ENCODE assay signal across 6 cellular contexts in the genomic region with DNA sequence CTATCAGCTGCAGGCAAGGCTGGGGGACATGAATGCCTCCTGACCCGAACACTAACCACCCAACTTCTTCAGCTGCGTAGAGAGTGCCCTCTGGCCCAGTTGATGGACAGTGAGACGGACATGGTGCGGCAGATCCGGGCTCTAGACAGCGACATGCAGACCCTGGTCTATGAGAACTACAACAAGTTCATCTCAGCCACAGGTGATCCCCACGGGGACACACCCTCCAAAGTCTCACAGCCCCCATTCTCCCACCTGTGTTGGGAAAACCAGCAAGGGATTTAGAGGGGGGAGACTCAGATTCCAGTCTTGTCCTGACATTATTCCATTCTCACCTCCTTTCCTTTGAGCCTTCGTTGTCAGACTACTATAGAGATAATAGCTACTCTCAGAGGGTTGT.
A peak's percentile ranks its signal among the peaks of the same experiment; 100 is the strongest.
DNase-seq lines count a peak whose midpoint lies in the region; ATAC-seq lines count a peak whose summit lies in the region.

No MANE protein-coding gene starts in this region.

- peaks cover 13% of the 10 kb centered on the region for H3K4me1 Mint-ChIP-seq in stimulated activated naive CD8-positive, alpha-beta T cell treated with anti-CD3 and anti-CD28 coated beads, Interleukin-15, Interleukin-2, amounts not matched to agents 100 ng/mL and 50 ng/mL, for 24 hours (ENCODE audit: low read depth)

- H3K27me3 ChIP-seq in iPS-18a (ENCODE audit: control insufficient read depth, insufficient read depth, low read length): no peaks in the 10 kb centered on the region

- H3K36me3 Mint-ChIP-seq in stimulated activated naive CD8-positive, alpha-beta T cell treated with anti-CD3 and anti-CD28 coated beads, Interleukin-15, Interleukin-2, amounts not matched to agents 100 ng/mL and 50 ng/mL, for 24 hours (ENCODE audit: low read depth): peaks cover 15% of the 10 kb centered on the region

- H3K9me3 ChIP-seq in iPS-18a (ENCODE audit: control insufficient read depth, low read depth, low read length): no peaks in the 10 kb centered on the region

- H3K4me3 ChIP-seq in iPS-18a (ENCODE audit: low read length): peak overlapping the region; percentile 90

- no peak for DNase-seq in stimulated activated naive CD8-positive, alpha-beta T cell treated with anti-CD3 and anti-CD28 coated beads, Interleukin-15, Interleukin-2, amounts not matched to agents 100 U/mL and 50 U/mL, for 24 hours
- DNase-seq in NOMO-1 treated with DMSO at 0.1 percent for 48 hours (lab: John Stamatoyannopoulos, UW; ENCODE audit: unreplicated experiment) (no peak), HuH-7.5 (ENCODE audit: low spot score) (no peak)

- no peak overlapping the region for H3K9ac ChIP-seq in iPS-18a (ENCODE audit: low read length)

- no peaks in the 10 kb centered on the region for H3K27me3 Mint-ChIP-seq in stimulated activated naive CD8-positive, alpha-beta T cell treated with anti-CD3 and anti-CD28 coated beads, Interleukin-15, Interleukin-2, amounts not matched to agents 100 ng/mL and 50 ng/mL, for 24 hours

- peak overlapping the region; percentile 8 for H3K27ac Mint-ChIP-seq in stimulated activated naive CD8-positive, alpha-beta T cell treated with anti-CD3 and anti-CD28 coated beads, Interleukin-15, Interleukin-2, amounts not matched to agents 100 ng/mL and 50 ng/mL, for 24 hours

- no peak overlapping the region for H3K27ac ChIP-seq in iPS-18a (ENCODE audit: low read length)

- peak overlapping the region; percentile 90 for H3K4me3 Mint-ChIP-seq in stimulated activated naive CD8-positive, alpha-beta T cell treated with anti-CD3 and anti-CD28 coated beads, Interleukin-15, Interleukin-2, amounts not matched to agents 100 ng/mL and 50 ng/mL, for 24 hours

- ATAC-seq in stimulated activated naive CD8-positive, alpha-beta T cell treated with anti-CD3 and anti-CD28 coated beads, Interleukin-15, Interleukin-2, amounts not matched to agents 100 U/mL and 50 U/mL, for 24 hours: no peak
- ATAC-seq in HG02852 (IDR thresholded peaks at IDR 0.05; ENCODE audit: unreplicated experiment): no peak

- peaks cover 7% of the 10 kb centered on the region for H3K4me1 ChIP-seq in iPS-18a (ENCODE audit: control insufficient read depth, low read depth, low read length)

- H3K9me3 Mint-ChIP-seq in stimulated activated naive CD8-positive, alpha-beta T cell treated with anti-CD3 and anti-CD28 coated beads, Interleukin-15, Interleukin-2, amounts not matched to agents 100 ng/mL and 50 ng/mL, for 24 hours: no peaks in the 10 kb centered on the region

- H3K36me3 ChIP-seq in iPS-18a (ENCODE audit: control insufficient read depth, low read depth, low read length): no peaks in the 10 kb centered on the region
